1 cellular context compared by ENCODE assay signal in genomic region chr2:71882949-71883472, GRCh38.
A peak's percentile ranks its signal among the peaks of the same experiment; 100 is the strongest.
TF ChIP-seq lines count a peak whose summit lies in the region.

No MANE protein-coding gene starts in this region.

TF ChIP-seq in K562, 482 proteins besides CTCF, POLR2A, EP300 and RAD21 (continued from another document and continues in another):
- TF ChIP-seq CUX1 (CRISPR knock-in tag; IDR thresholded peaks at IDR 0.05) (peak; percentile 96), SIRT6 (IDR thresholded peaks at IDR 0.05; ENCODE audit: low read depth, low read length) (no peak), NCOR1 (IDR thresholded peaks at IDR 0.05) (peak; percentile 99), ELF1 (tag; IDR thresholded peaks at IDR 0.05) (peak; percentile 80), ZNF507 (tag; conservative IDR thresholded peaks at IDR 0.05) (no peak), ELF4 (CRISPR knock-in tag; IDR thresholded peaks at IDR 0.05) (peak; percentile 72; the same call in 1 of the 2 replicates), ATF2 (CRISPR knock-in tag; IDR thresholded peaks at IDR 0.05) (no peak), PHF21A (IDR thresholded peaks at IDR 0.05; ENCODE audit: borderline replicate concordance, low read depth) (no peak), ZNF253 (CRISPR knock-in tag; conservative IDR thresholded peaks at IDR 0.05) (no peak), BRD9 (IDR thresholded peaks at IDR 0.05; ENCODE audit: low read depth, partially characterized antibody) (no peak), ATF1 (CRISPR knock-in tag; IDR thresholded peaks at IDR 0.05) (no peak), ATF1 (tag; IDR thresholded peaks at IDR 0.05) (peak; percentile 71), ETV6 (IDR thresholded peaks at IDR 0.05; ENCODE audit: borderline replicate concordance in 1 of 2, low read depth in 2 of 2, low read length in 1 of 2) (peak; percentile 50 to 79; a peak in 2 of 4 replicates), ETV6 (CRISPR knock-in tag; IDR thresholded peaks at IDR 0.05; ENCODE audit: borderline replicate concordance) (no peak), ELK3 (CRISPR knock-in tag; IDR thresholded peaks at IDR 0.05) (no peak), RBM14 (IDR thresholded peaks at IDR 0.05; ENCODE audit: borderline replicate concordance, insufficient read depth, low read depth, low read length) (no peak), ZNF668 (CRISPR knock-in tag; IDR thresholded peaks at IDR 0.05) (peak; percentile 69; the same call in 1 of the 2 replicates), BRD4 (IDR thresholded peaks at IDR 0.05) (no peak), NRF1 (conservative IDR thresholded peaks at IDR 0.05 in 1 of 2, IDR thresholded peaks at IDR 0.05 in 1 of 2) (peak; percentile 78 to 83), KLF6 (CRISPR knock-in tag; IDR thresholded peaks at IDR 0.05; ENCODE audit: borderline replicate concordance) (peak; percentile 85; the same call in 1 of the 2 replicates), RERE (CRISPR knock-in tag; IDR thresholded peaks at IDR 0.05; ENCODE audit: borderline replicate concordance) (0 out of 2 replicates have a peak, but pooled peaks have one; percentile 48), ZNF354B (CRISPR knock-in tag; IDR thresholded peaks at IDR 0.05) (no peak), SNIP1 (IDR thresholded peaks at IDR 0.05; ENCODE audit: low read depth) (no peak), ZNF280A (IDR thresholded peaks at IDR 0.05; ENCODE audit: low read depth, partially characterized antibody) (no peak), FOS (IDR thresholded peaks at IDR 0.05; ENCODE audit: extremely low read depth, insufficient read length) (no peak), TGIF2 (CRISPR knock-in tag; IDR thresholded peaks at IDR 0.05) (no peak), SRSF3 (IDR thresholded peaks at IDR 0.05; ENCODE audit: insufficient read depth, low read length) (no peak), ZNF408 (CRISPR knock-in tag; IDR thresholded peaks at IDR 0.05; ENCODE audit: low read depth) (no peak), RFX1 (IDR thresholded peaks at IDR 0.05) (no peak), SFPQ (IDR thresholded peaks at IDR 0.05; ENCODE audit: low read depth, low read length) (no peak), MNT (conservative IDR thresholded peaks at IDR 0.05) (peak in 1 of 2 experiments; percentile 75; a peak in 3 of 4 replicates), ZNF311 (CRISPR knock-in tag; IDR thresholded peaks at IDR 0.05) (peak; percentile 93), E2F1 (CRISPR knock-in tag; IDR thresholded peaks at IDR 0.05) (no peak), CEBPZ (IDR thresholded peaks at IDR 0.05; ENCODE audit: borderline replicate concordance, low read depth, low read length) (no peak)
